ENCODE assay signal across 8 cellular contexts in genomic region chr11:14148653-14149273, GRCh38.
A peak's percentile ranks its signal among the peaks of the same experiment; 100 is the strongest.
DNase-seq lines count a peak whose midpoint lies in the region; ATAC-seq, FAIRE-seq and TF ChIP-seq lines count a peak whose summit lies in the region.

No MANE protein-coding gene starts in this region.

- H3K9me3 ChIP-seq in lung (ENCODE audit: control insufficient read depth in 2 of 2, insufficient read depth in 1 of 2, low read length in 1 of 2): peaks cover 0 to under 1% of the 10 kb centered on the region in 2 donors

- ATAC-seq in GM18505 (IDR thresholded peaks at IDR 0.05; ENCODE audit: unreplicated experiment) (peak; percentile 64), lung (ENCODE audit: insufficient read depth, low FRiP score) (peak; percentile 72), HG03520 (IDR thresholded peaks at IDR 0.05; ENCODE audit: unreplicated experiment) (no peak)

- no peak overlapping the region for H3K27ac ChIP-seq in lung (ENCODE audit: low read depth in 1 of 2, low read length in 1 of 2)

- H3K4me1 ChIP-seq in lung (ENCODE audit: control insufficient read depth in 2 of 2, insufficient read depth in 2 of 2, low read length in 2 of 2): no peaks in the 10 kb centered on the region

- H3K4me3 ChIP-seq in bronchial epithelial cell (ENCODE audit: low read depth, low read length) (no peak overlapping the region), lung (no peak overlapping the region)

- DNase-seq in Ammon's horn (ENCODE audit: low spot score) (peak; percentile 19), NCI-H2081 treated with DMSO at 0.1 percent for 48 hours (lab: John Stamatoyannopoulos, UW) (peak; percentile 42), bronchial epithelial cell (ENCODE audit: low read depth) (peak; percentile 57), lung (ENCODE audit: low spot score) (no peak)
- no peak for DNase-seq in stimulated activated CD4-positive, alpha-beta T cell treated with anti-CD3 and anti-CD28 coated beads, Interleukin-4, amount 100 ng/mL, for 24 hours
- DNase-seq in stimulated activated CD4-positive, alpha-beta T cell treated with anti-CD3 and anti-CD28 coated beads, Interleukin-1b, Interleukin-23, amount 100 ng/mL, for 48 hours: no peak

- H3K36me3 ChIP-seq in bronchial epithelial cell (ENCODE audit: control insufficient read depth, insufficient read depth, low read length): no peaks in the 10 kb centered on the region
- H3K36me3 ChIP-seq in lung (ENCODE audit: control insufficient read depth in 2 of 2, insufficient read depth in 2 of 2, low read length in 2 of 2): no peaks in the 10 kb centered on the region

- peak; percentile 55 for TF ChIP-seq CTCF in bronchial epithelial cell (IDR thresholded peaks at IDR 0.05; ENCODE audit: insufficient read depth, low read length, severe bottlenecking)
- TF ChIP-seq CTCF in lung (IDR thresholded peaks at IDR 0.05; ENCODE audit: control extremely low read depth, extremely low read depth): no peak

- WGBS in lung, 2 donors: 39 to 56% methylated on average over 3 of the region's 3 CpGs

- no peak for TF ChIP-seq POLR2A in GM18505 (IDR thresholded peaks at IDR 0.05; ENCODE audit: borderline replicate concordance, extremely low read depth, insufficient read depth, insufficient read length)

- peak; percentile 55 for FAIRE-seq in bronchial epithelial cell (lab: Jason Lieb, UNC)

- no peaks in the 10 kb centered on the region for H3K27me3 ChIP-seq in bronchial epithelial cell (ENCODE audit: control insufficient read depth, insufficient read depth, low read length)
- H3K27me3 ChIP-seq in lung (ENCODE audit: control insufficient read depth, insufficient read depth): no peaks in the 10 kb centered on the region

Comparison
In these comparisons a context has a peak if more than half of its experiments do, and no peak if none do; other contexts are left out.
1. DNase-seq: peak in Ammon's horn (single experiment), NCI-H2081 treated with DMSO at 0.1 percent for 48 hours (single experiment) and bronchial epithelial cell (single experiment); none in lung (single experiment), stimulated activated CD4-positive, alpha-beta T cell treated with anti-CD3 and anti-CD28 coated beads, Interleukin-4, amount 100 ng/mL, for 24 hours (single experiment) and stimulated activated CD4-positive, alpha-beta T cell treated with anti-CD3 and anti-CD28 coated beads, Interleukin-1b, Interleukin-23, amount 100 ng/mL, for 48 hours (single experiment).